27 cellular contexts compared by ENCODE assay signal in genomic region chr6:87916446-87916845, GRCh38.
"Had no signal": no experiment of that assay in that cellular context is flagged by ENCODE, and none has a peak within 500 bp of the region (broad histone marks: within the 10 kb centered on the region; RNA-seq: fewer than 3 reads in every experiment).

No MANE protein-coding gene starts in this region.

- FAIRE-seq: astrocyte, endothelial cell of umbilical vein, kidney had no signal

- H3K9me3 ChIP-seq: psoas muscle, thoracic aorta, vagina had no signal

- ATAC-seq: heart left ventricle; left colon; naive thymus-derived CD4-positive, alpha-beta T cell; psoas muscle; stimulated activated naive CD8-positive, alpha-beta T cell treated with anti-CD3 and anti-CD28 coated beads, Interleukin-15, Interleukin-2, amounts not matched to agents 100 U/mL and 50 U/mL, for 24 hours had no signal

- H3K27ac ChIP-seq: brain microvascular endothelial cell, heart left ventricle, parathyroid adenoma, psoas muscle, right atrium auricular region, thoracic aorta, vagina had no signal

- H3K36me3 ChIP-seq: brain microvascular endothelial cell, heart left ventricle, right atrium auricular region, thoracic aorta, vagina had no signal

- DNase-seq: activated CD4-positive, alpha-beta memory T cell treated with anti-CD3 and anti-CD28 coated beads for 36 hours; activated CD4-positive, alpha-beta T cell treated with anti-CD3 and anti-CD28 coated beads, Interleukin-2, amount 10 ng/mL, durations not matched to agents 24 days and 14 days; activated CD4-positive, CD25-positive, alpha-beta regulatory T cell treated with anti-CD3 and anti-CD28 coated beads, Interleukin-2, amount 50 U/mL, for 72 hours; activated CD8-positive, alpha-beta memory T cell treated with anti-CD3 and anti-CD28 coated beads, Interleukin-2, amount 50 U/mL, for 4 hours; activated effector memory CD4-positive, alpha-beta T cell treated with anti-CD3 and anti-CD28 coated beads, Interleukin-2, amount 50 U/mL, for 16 hours; activated naive CD4-positive, alpha-beta T cell treated with anti-CD3 and anti-CD28 coated beads for 36 hours; activated naive CD8-positive, alpha-beta T cell treated with anti-CD3 and anti-CD28 coated beads for 36 hours; activated T-cell treated with anti-CD3 and anti-CD28 coated beads, Interleukin-2, amount 50 U/mL, for 1 hour; brain microvascular endothelial cell; central memory CD4-positive, alpha-beta T cell; heart left ventricle; hypothalamus; immature natural killer cell; kidney; left colon; mammary epithelial cell; midbrain; naive thymus-derived CD4-positive, alpha-beta T cell; psoas muscle; stimulated activated CD4-positive, alpha-beta T cell treated with anti-CD3 and anti-CD28 coated beads, Interleukin-15, amount 100 ng/mL, for 24 hours; stimulated activated naive CD8-positive, alpha-beta T cell treated with anti-CD3 and anti-CD28 coated beads, Interleukin-15, Interleukin-2, amounts not matched to agents 100 U/mL and 50 U/mL, for 24 hours had no signal

- H3K4me3 ChIP-seq: heart left ventricle, psoas muscle, right atrium auricular region, thoracic aorta, vagina had no signal

- H3K4me1 ChIP-seq: heart left ventricle, parathyroid adenoma, psoas muscle, right atrium auricular region, vagina had no signal

- H3K27me3 ChIP-seq: brain microvascular endothelial cell, right atrium auricular region, vagina had no signal
